Comparison of ENCODE assay signal across 22 cellular contexts in the genomic region with DNA sequence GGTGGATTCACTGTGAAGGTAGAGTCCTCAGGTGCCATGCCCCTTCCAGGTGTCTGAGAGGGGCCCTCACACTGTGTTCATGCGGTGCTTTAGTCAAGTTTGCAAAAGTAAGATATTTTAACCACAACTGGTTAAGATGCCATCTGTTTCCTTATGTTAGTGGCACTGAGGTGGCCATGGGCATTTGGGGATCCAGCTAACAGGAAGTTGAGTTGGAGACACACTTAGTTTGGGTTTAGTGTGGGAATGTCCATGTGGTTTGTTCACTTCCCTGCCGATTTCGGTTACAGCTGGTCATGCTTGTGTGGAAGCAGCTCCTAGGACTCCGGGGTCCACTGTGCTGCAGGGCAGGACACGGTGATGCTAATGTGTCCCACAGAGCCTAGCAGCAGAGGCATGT. TPM values are rescaled to one million over a fixed set of nuclear protein-coding genes. Genes with fewer than 3 reads are reported as not detected.
DNase-seq lines count a peak whose midpoint lies in the region; ATAC-seq and TF ChIP-seq lines count a peak whose summit lies in the region.
"Had no signal": no experiment of that assay in that cellular context is flagged by ENCODE, and none has a peak within 500 bp of the region (broad histone marks: within the 10 kb centered on the region; RNA-seq: fewer than 3 reads in every experiment).

No MANE protein-coding gene starts in this region.

- intact Hi-C loops in activated CD4-positive, alpha-beta memory T cell treated with anti-CD3 and anti-CD28 coated beads for 36 hours (cut with micrococcal nuclease) = no loop called here
- intact Hi-C loops in Caco-2 (cut with micrococcal nuclease; ENCODE audit: unreplicated experiment) = no loop called here

- POLR2A ChIA-PET in activated CD4-positive, alpha-beta memory T cell treated with anti-CD3 and anti-CD28 coated beads, Interleukin-2, amount 10 ng/mL, durations not matched to agents 7 days and 5 days (lab: Charles Lee) = no interaction called here
- POLR2A ChIA-PET in activated CD4-positive, alpha-beta memory T cell treated with anti-CD3 and anti-CD28 coated beads for 36 hours (lab: Charles Lee) = no interaction called here
- POLR2A ChIA-PET in WTC11 (lab: Charles Lee) = no interaction called here
- POLR2A ChIA-PET in Caco-2 (lab: Charles Lee) = no interaction called here

- ATAC-seq in WTC11 (no peak), HG03520 (IDR thresholded peaks at IDR 0.05; ENCODE audit: unreplicated experiment) (no peak)
- ATAC-seq: GM12878, HCT116 had no signal

- H3K4me1 ChIP-seq in Caco-2 = no peaks in the 10 kb centered on the region

- no peaks in the 10 kb centered on the region for H3K9me3 Mint-ChIP-seq in activated CD4-positive, alpha-beta memory T cell treated with anti-CD3 and anti-CD28 coated beads, Interleukin-2, amount 10 ng/mL, durations not matched to agents 7 days and 5 days
- H3K9me3 Mint-ChIP-seq in activated CD4-positive, alpha-beta memory T cell treated with anti-CD3 and anti-CD28 coated beads for 36 hours = no peaks in the 10 kb centered on the region
- H3K9me3 Mint-ChIP-seq in WTC11 (no peaks in the 10 kb centered on the region), Caco-2 (ENCODE audit: unreplicated experiment) (no peaks in the 10 kb centered on the region)
- H3K9me3 Mint-ChIP-seq: T-helper 1 cell treated with Interleukin-12 subunit alpha and Interleukin-12 subunit beta and Interleukin-4 antibody, amounts not matched to agents 30 μg/mL and 1 μg/mL, for 36 hours had no signal

- peaks cover 6% of the 10 kb centered on the region for H3K4me1 Mint-ChIP-seq in activated CD4-positive, alpha-beta memory T cell treated with anti-CD3 and anti-CD28 coated beads, Interleukin-2, amount 10 ng/mL, durations not matched to agents 7 days and 5 days
- peaks cover 7% of the 10 kb centered on the region for H3K4me1 Mint-ChIP-seq in activated CD4-positive, alpha-beta memory T cell treated with anti-CD3 and anti-CD28 coated beads for 36 hours (ENCODE audit: low read depth)
- H3K4me1 Mint-ChIP-seq in WTC11 = peaks cover 14% of the 10 kb centered on the region
- no peaks in the 10 kb centered on the region for H3K4me1 Mint-ChIP-seq in Caco-2 (ENCODE audit: low read depth, unreplicated experiment)

- peaks cover 5% of the 10 kb centered on the region for H3K27me3 Mint-ChIP-seq in activated CD4-positive, alpha-beta memory T cell treated with anti-CD3 and anti-CD28 coated beads, Interleukin-2, amount 10 ng/mL, durations not matched to agents 7 days and 5 days
- H3K27me3 Mint-ChIP-seq in activated CD4-positive, alpha-beta memory T cell treated with anti-CD3 and anti-CD28 coated beads for 36 hours = no peaks in the 10 kb centered on the region
- H3K27me3 Mint-ChIP-seq in WTC11 (ENCODE audit: low read depth) (no peaks in the 10 kb centered on the region; the same call in none of the 2 replicates), Caco-2 (ENCODE audit: insufficient read depth, unreplicated experiment) (no peaks in the 10 kb centered on the region)

- H3K4me3 ChIP-seq in Caco-2 (ENCODE audit: low read depth, low read length) = no peak overlapping the region
- H3K4me3 ChIP-seq: GM12878, SJSA1 had no signal

- no peaks in the 10 kb centered on the region for H3K36me3 ChIP-seq in Caco-2 (ENCODE audit: control insufficient read depth, insufficient read depth, low read length)
- H3K36me3 ChIP-seq: SJSA1 had no signal

- DNase-seq in activated CD4-positive, alpha-beta memory T cell treated with anti-CD3 and anti-CD28 coated beads, Interleukin-2, amount 10 ng/mL, durations not matched to agents 7 days and 5 days = no peak
- DNase-seq in activated CD4-positive, alpha-beta memory T cell treated with anti-CD3 and anti-CD28 coated beads for 36 hours = no peak
- DNase-seq in Kasumi-1 (lab: John Stamatoyannopoulos, UW) = peak; percentile 21 to 44
- DNase-seq in WTC11 (ENCODE audit: low spot score) = no peak
- DNase-seq in dermis blood vessel endothelial cell = no peak
- DNase-seq in Caco-2 = no peak
- no peak for DNase-seq in ecto neural progenitor cell (ENCODE audit: low spot score)
- DNase-seq: ACHN, C1 segment of cervical spinal cord, DMS53, GOT3, NCI-H1105, NCI-H2029 treated with DMSO at 0.1 percent for 48 hours, NCI-H345, NCI-H524, NCI-H82, OCI-M1 had no signal

- TF ChIP-seq CTCF in WTC11 (IDR thresholded peaks at IDR 0.05) (no peak), Caco-2 (IDR thresholded peaks at IDR 0.05; ENCODE audit: insufficient read depth in 1 of 2, low read depth in 1 of 2, low read length in 1 of 2, severe bottlenecking in 1 of 2, unreplicated experiment in 1 of 2) (no peak)

- H3K36me3 Mint-ChIP-seq in activated CD4-positive, alpha-beta memory T cell treated with anti-CD3 and anti-CD28 coated beads, Interleukin-2, amount 10 ng/mL, durations not matched to agents 7 days and 5 days (ENCODE audit: low read depth) = no peaks in the 10 kb centered on the region
- no peaks in the 10 kb centered on the region for H3K36me3 Mint-ChIP-seq in activated CD4-positive, alpha-beta memory T cell treated with anti-CD3 and anti-CD28 coated beads for 36 hours
- H3K36me3 Mint-ChIP-seq in WTC11 (no peaks in the 10 kb centered on the region), Caco-2 (ENCODE audit: insufficient read depth, unreplicated experiment) (no peaks in the 10 kb centered on the region)

- no peaks in the 10 kb centered on the region for H3K27me3 ChIP-seq in Caco-2 (replicated peaks; ENCODE audit: control insufficient read depth, insufficient read depth, low read length)
- H3K27me3 ChIP-seq: SJSA1 had no signal

- BruUV-seq in Caco-2 (replicated peaks; lab: Mats Ljungman, UMichigan) = no TSS peak

- H3K4me3 Mint-ChIP-seq in activated CD4-positive, alpha-beta memory T cell treated with anti-CD3 and anti-CD28 coated beads, Interleukin-2, amount 10 ng/mL, durations not matched to agents 7 days and 5 days = no peak overlapping the region
- no peak overlapping the region for H3K4me3 Mint-ChIP-seq in activated CD4-positive, alpha-beta memory T cell treated with anti-CD3 and anti-CD28 coated beads for 36 hours
- H3K4me3 Mint-ChIP-seq in WTC11 (no peak overlapping the region), Caco-2 (ENCODE audit: unreplicated experiment) (no peak overlapping the region)
- H3K4me3 Mint-ChIP-seq: T-helper 1 cell treated with Interleukin-12 subunit alpha and Interleukin-12 subunit beta and Interleukin-4 antibody, amounts not matched to agents 30 μg/mL and 1 μg/mL, for 36 hours had no signal

- peak overlapping the region; percentile 52 for H3K27ac Mint-ChIP-seq in activated CD4-positive, alpha-beta memory T cell treated with anti-CD3 and anti-CD28 coated beads, Interleukin-2, amount 10 ng/mL, durations not matched to agents 7 days and 5 days
- no peak overlapping the region for H3K27ac Mint-ChIP-seq in activated CD4-positive, alpha-beta memory T cell treated with anti-CD3 and anti-CD28 coated beads for 36 hours
- H3K27ac Mint-ChIP-seq in WTC11 = peak overlapping the region; percentile 53; the same call in 1 of the 2 replicates
- no peak overlapping the region for H3K27ac Mint-ChIP-seq in Caco-2 (ENCODE audit: unreplicated experiment)
- H3K27ac Mint-ChIP-seq: T-helper 1 cell treated with Interleukin-12 subunit alpha and Interleukin-12 subunit beta and Interleukin-4 antibody, amounts not matched to agents 30 μg/mL and 1 μg/mL, for 36 hours had no signal

- CTCF ChIA-PET in activated CD4-positive, alpha-beta memory T cell treated with anti-CD3 and anti-CD28 coated beads, Interleukin-2, amount 10 ng/mL, durations not matched to agents 7 days and 5 days (lab: Charles Lee) = no interaction called here
- CTCF ChIA-PET in activated CD4-positive, alpha-beta memory T cell treated with anti-CD3 and anti-CD28 coated beads for 36 hours (lab: Charles Lee) = no interaction called here
- CTCF ChIA-PET in WTC11 (lab: Charles Lee) = interaction anchor here (1.0 kb wide), 1 partner anchor 25 kb away, joined by 4 read pairs; no protein-coding TSS in a partner anchor
- CTCF ChIA-PET in Caco-2 (lab: Charles Lee) = no interaction called here

- H3K9me3 ChIP-seq in Caco-2 = no peaks in the 10 kb centered on the region
- H3K9me3 ChIP-seq: SJSA1 had no signal

TF ChIP-seq in WTC11, 78 proteins besides CTCF, POLR2A, EP300 and RAD21:
- TF ChIP-seq TCF7 (CRISPR knock-in tag; IDR thresholded peaks at IDR 0.05; ENCODE audit: low read depth) (no peak), NR1H2 (CRISPR knock-in tag; IDR thresholded peaks at IDR 0.05) (no peak), HMGA2 (CRISPR knock-in tag; IDR thresholded peaks at IDR 0.05) (no peak), FOXP1 (CRISPR knock-in tag; IDR thresholded peaks at IDR 0.05; ENCODE audit: borderline replicate concordance) (no peak)
- TF ChIP-seq, protein P1, sequence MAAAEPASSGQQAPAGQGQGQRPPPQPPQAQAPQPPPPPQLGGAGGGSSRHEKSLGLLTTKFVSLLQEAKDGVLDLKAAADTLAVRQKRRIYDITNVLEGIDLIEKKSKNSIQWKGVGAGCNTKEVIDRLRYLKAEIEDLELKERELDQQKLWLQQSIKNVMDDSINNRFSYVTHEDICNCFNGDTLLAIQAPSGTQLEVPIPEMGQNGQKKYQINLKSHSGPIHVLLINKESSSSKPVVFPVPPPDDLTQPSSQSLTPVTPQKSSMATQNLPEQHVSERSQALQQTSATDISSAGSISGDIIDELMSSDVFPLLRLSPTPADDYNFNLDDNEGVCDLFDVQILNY (CRISPR knock-in tag; IDR thresholded peaks at IDR 0.05) = no peak
- TF ChIP-seq, protein P2, sequence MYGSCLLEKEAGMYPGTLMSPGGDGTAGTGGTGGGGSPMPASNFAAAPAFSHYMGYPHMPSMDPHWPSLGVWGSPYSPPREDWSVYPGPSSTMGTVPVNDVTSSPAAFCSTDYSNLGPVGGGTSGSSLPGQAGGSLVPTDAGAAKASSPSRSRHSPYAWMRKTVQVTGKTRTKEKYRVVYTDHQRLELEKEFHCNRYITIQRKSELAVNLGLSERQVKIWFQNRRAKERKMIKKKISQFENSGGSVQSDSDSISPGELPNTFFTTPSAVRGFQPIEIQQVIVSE (CRISPR knock-in tag; IDR thresholded peaks at IDR 0.05; ENCODE audit: borderline replicate concordance) = no peak

RNA-seq across cellular contexts. Expression of a gene that starts 17.3 kb away (rescaled TPM):
- not detected for total RNA-seq in activated CD4-positive, alpha-beta memory T cell treated with anti-CD3 and anti-CD28 coated beads, Interleukin-2, amount 10 ng/mL, durations not matched to agents 7 days and 5 days
- total RNA-seq in activated CD4-positive, alpha-beta memory T cell treated with anti-CD3 and anti-CD28 coated beads for 36 hours = not detected
- 145 to 156 TPM (median 146 TPM) in 3 replicates for total RNA-seq in WTC11 (2021)
- not detected in 2 replicates for total RNA-seq in dermis blood vessel endothelial cell
- not detected in 2 replicates for total RNA-seq in Caco-2 (2022)
- total RNA-seq: GM12878, SJSA1 had no signal

RNA-seq across cellular contexts. Expression of a gene that starts 23.6 kb away (rescaled TPM):
- 10 to 100 TPM; 50.3 to 56.5 TPM for total RNA-seq in activated CD4-positive, alpha-beta memory T cell treated with anti-CD3 and anti-CD28 coated beads, Interleukin-2, amount 10 ng/mL, durations not matched to agents 7 days and 5 days
- total RNA-seq in activated CD4-positive, alpha-beta memory T cell treated with anti-CD3 and anti-CD28 coated beads for 36 hours = 10 to 100 TPM; 44.7 to 44.8 TPM
- total RNA-seq in WTC11 (2021) = 23.8 to 28.8 TPM (median 26.3 TPM) in 3 replicates
- total RNA-seq in dermis blood vessel endothelial cell = 45.6 and 49.1 TPM in 2 replicates
- total RNA-seq in Caco-2 (2022) = 11.2 and 16.9 TPM in 2 replicates

Comparison
In these comparisons a context has a peak if more than half of its experiments do, and no peak if none do; other contexts are left out.
1. H3K27ac Mint-ChIP-seq: peak in activated CD4-positive, alpha-beta memory T cell treated with anti-CD3 and anti-CD28 coated beads, Interleukin-2, amount 10 ng/mL, durations not matched to agents 7 days and 5 days (single experiment) and WTC11 (single experiment); none in activated CD4-positive, alpha-beta memory T cell treated with anti-CD3 and anti-CD28 coated beads for 36 hours (single experiment) and Caco-2 (single experiment).
2. DNase-seq: peak in Kasumi-1 (2 of 2); none in activated CD4-positive, alpha-beta memory T cell treated with anti-CD3 and anti-CD28 coated beads, Interleukin-2, amount 10 ng/mL, durations not matched to agents 7 days and 5 days (single experiment), activated CD4-positive, alpha-beta memory T cell treated with anti-CD3 and anti-CD28 coated beads for 36 hours (single experiment), WTC11 (single experiment), dermis blood vessel endothelial cell (single experiment), Caco-2 (0 of 2) and ecto neural progenitor cell (single experiment).
3. RNA of a gene that starts 17.3 kb away (total RNA-seq): 145 to 156 TPM in WTC11; not detected in activated CD4-positive, alpha-beta memory T cell treated with anti-CD3 and anti-CD28 coated beads, Interleukin-2, amount 10 ng/mL, durations not matched to agents 7 days and 5 days, not detected in activated CD4-positive, alpha-beta memory T cell treated with anti-CD3 and anti-CD28 coated beads for 36 hours, not detected in dermis blood vessel endothelial cell and not detected in Caco-2; every median in the first group is over 100 times any median in the second.